8 cellular contexts compared by ENCODE assay signal in genomic region chr7:16989883-16990413, GRCh38.
A peak's percentile ranks its signal among the peaks of the same experiment; 100 is the strongest.
DNase-seq lines count a peak whose midpoint lies in the region; ATAC-seq, FAIRE-seq and TF ChIP-seq lines count a peak whose summit lies in the region.

No MANE protein-coding gene starts in this region.

- 5% methylated on average over 7 of the region's 7 CpGs for WGBS in suprapubic skin

- peak overlapping the region; percentile 4 to 5 for H3K27ac ChIP-seq in ascending aorta
- peak overlapping the region; percentile 78 for H3K27ac ChIP-seq in suprapubic skin

- no peak for TF ChIP-seq EP300 in suprapubic skin (IDR thresholded peaks at IDR 0.05)

- ATAC-seq in Right ventricle myocardium inferior (peak; percentile 92), HG03280 (IDR thresholded peaks at IDR 0.05; ENCODE audit: unreplicated experiment) (no peak)

- H3K27me3 ChIP-seq in ascending aorta (no peaks in the 10 kb centered on the region), suprapubic skin (no peaks in the 10 kb centered on the region)

- DNase-seq in Right ventricle myocardium inferior (ENCODE audit: missing footprints) (peak; percentile 60), cardiac septum (ENCODE audit: low spot score) (no peak), ascending aorta (ENCODE audit: low spot score in 2 of 2) (peak in 1 of 2 donors; percentile 73), suprapubic skin (ENCODE audit: low spot score in 2 of 2) (peak; percentile 83 to 90), activated T-cell treated with anti-CD3 and anti-CD28 coated beads for 4 hours (no peak), NOMO-1 (lab: John Stamatoyannopoulos, UW; ENCODE audit: unreplicated experiment in 2 of 2) (no peak)

- no peak for TF ChIP-seq CTCF in ascending aorta (IDR thresholded peaks at IDR 0.05)
- no peak for TF ChIP-seq CTCF in suprapubic skin (IDR thresholded peaks at IDR 0.05)

- H3K4me1 ChIP-seq in ascending aorta (no peaks in the 10 kb centered on the region), suprapubic skin (peaks cover 24% of the 10 kb centered on the region)

- no peaks in the 10 kb centered on the region for H3K36me3 ChIP-seq in ascending aorta
- no peaks in the 10 kb centered on the region for H3K36me3 ChIP-seq in suprapubic skin

- H3K4me3 ChIP-seq in ascending aorta (peak overlapping the region; percentile 36 to 43), suprapubic skin (peak overlapping the region; percentile 1)

- peak; percentile 9 for FAIRE-seq in islet of Langerhans (lab: Jason Lieb, UNC)

- TF ChIP-seq POLR2A in suprapubic skin (IDR thresholded peaks at IDR 0.05) = peak in 1 of 2 donors; percentile 18

- H3K9me3 ChIP-seq in ascending aorta (no peaks in the 10 kb centered on the region), suprapubic skin (no peaks in the 10 kb centered on the region)

- intact Hi-C loops in Right ventricle myocardium inferior (cut with DNase I) = loop anchor here (5.0 kb wide), 1 partner anchor 537 kb away; no protein-coding TSS in a partner anchor
- intact Hi-C loops in cardiac septum (cut with DNase I) = loop anchor here (10.0 kb wide), 1 partner anchor 535 kb away; no protein-coding TSS in a partner anchor
- intact Hi-C loops in ascending aorta (cut with DNase I) = no loop called here

Comparison
In these comparisons a context has a peak if more than half of its experiments do, and no peak if none do; other contexts are left out.
1. DNase-seq: peak in Right ventricle myocardium inferior (single experiment) and suprapubic skin (2 of 2); none in cardiac septum (single experiment), activated T-cell treated with anti-CD3 and anti-CD28 coated beads for 4 hours (single experiment) and NOMO-1 (0 of 2).